Comparison of ENCODE assay signal across 1 cellular context in genomic region chr6:16278048-16278724, GRCh38.
TF ChIP-seq lines count a peak whose summit lies in the region.

No MANE protein-coding gene starts in this region.

TF ChIP-seq in endothelial cell of umbilical vein, 7 proteins besides CTCF, POLR2A, EP300 and RAD21:
- TF ChIP-seq EZH2 (IDR thresholded peaks at IDR 0.05; ENCODE audit: borderline replicate concordance, low read depth, low read length, severe bottlenecking): no peak
- no peak for TF ChIP-seq JUN (IDR thresholded peaks at IDR 0.05; ENCODE audit: borderline replicate concordance, insufficient read depth, insufficient read length, low read depth)
- TF ChIP-seq MAX (IDR thresholded peaks at IDR 0.05; ENCODE audit: insufficient read depth, insufficient read length): no peak
- TF ChIP-seq FOS (IDR thresholded peaks at IDR 0.05; ENCODE audit: borderline replicate concordance, insufficient read depth, low read length): no peak
- TF ChIP-seq MYC (IDR thresholded peaks at IDR 0.05; ENCODE audit: low read depth, low read length): no peak
- TF ChIP-seq POLR2AphosphoS5 (IDR thresholded peaks at IDR 0.05; ENCODE audit: insufficient read depth, low read depth, low read length): no peak
- no peak for TF ChIP-seq GATA2 (IDR thresholded peaks at IDR 0.05; ENCODE audit: insufficient read depth, insufficient read length, low read depth, low read length)
